ENCODE assay signal across 2 cellular contexts in genomic region chr4:148286043-148286442, GRCh38.
A peak's percentile ranks its signal among the peaks of the same experiment; 100 is the strongest.
TF ChIP-seq lines count a peak whose summit lies in the region.

No MANE protein-coding gene starts in this region.

TF ChIP-seq in HEK293, 187 proteins besides CTCF, POLR2A, EP300 and RAD21 (continued from another document):
- no peak for TF ChIP-seq ZNF112 (tag by site-specific recombination; IDR thresholded peaks at IDR 0.05)
- peak; percentile 36; the same call in 1 of the 2 replicates for TF ChIP-seq ZNF843 (tag by site-specific recombination; IDR thresholded peaks at IDR 0.05)
TF ChIP-seq in HEK293: peak in this region for 3.

TF ChIP-seq in SK-N-SH treated with all-trans-retinoic acid at 6 μM for 48 hours, 23 proteins besides CTCF, POLR2A, EP300 and RAD21 (continued from another document):
- TF ChIP-seq, protein P1, sequence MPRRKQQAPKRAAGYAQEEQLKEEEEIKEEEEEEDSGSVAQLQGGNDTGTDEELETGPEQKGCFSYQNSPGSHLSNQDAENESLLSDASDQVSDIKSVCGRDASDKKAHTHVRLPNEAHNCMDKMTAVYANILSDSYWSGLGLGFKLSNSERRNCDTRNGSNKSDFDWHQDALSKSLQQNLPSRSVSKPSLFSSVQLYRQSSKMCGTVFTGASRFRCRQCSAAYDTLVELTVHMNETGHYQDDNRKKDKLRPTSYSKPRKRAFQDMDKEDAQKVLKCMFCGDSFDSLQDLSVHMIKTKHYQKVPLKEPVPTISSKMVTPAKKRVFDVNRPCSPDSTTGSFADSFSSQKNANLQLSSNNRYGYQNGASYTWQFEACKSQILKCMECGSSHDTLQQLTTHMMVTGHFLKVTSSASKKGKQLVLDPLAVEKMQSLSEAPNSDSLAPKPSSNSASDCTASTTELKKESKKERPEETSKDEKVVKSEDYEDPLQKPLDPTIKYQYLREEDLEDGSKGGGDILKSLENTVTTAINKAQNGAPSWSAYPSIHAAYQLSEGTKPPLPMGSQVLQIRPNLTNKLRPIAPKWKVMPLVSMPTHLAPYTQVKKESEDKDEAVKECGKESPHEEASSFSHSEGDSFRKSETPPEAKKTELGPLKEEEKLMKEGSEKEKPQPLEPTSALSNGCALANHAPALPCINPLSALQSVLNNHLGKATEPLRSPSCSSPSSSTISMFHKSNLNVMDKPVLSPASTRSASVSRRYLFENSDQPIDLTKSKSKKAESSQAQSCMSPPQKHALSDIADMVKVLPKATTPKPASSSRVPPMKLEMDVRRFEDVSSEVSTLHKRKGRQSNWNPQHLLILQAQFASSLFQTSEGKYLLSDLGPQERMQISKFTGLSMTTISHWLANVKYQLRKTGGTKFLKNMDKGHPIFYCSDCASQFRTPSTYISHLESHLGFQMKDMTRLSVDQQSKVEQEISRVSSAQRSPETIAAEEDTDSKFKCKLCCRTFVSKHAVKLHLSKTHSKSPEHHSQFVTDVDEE (CRISPR knock-in tag; IDR thresholded peaks at IDR 0.05): 0 out of 2 replicates have a peak, but pooled peaks have one; percentile 22
- TF ChIP-seq ISL1 (CRISPR knock-in tag; IDR thresholded peaks at IDR 0.05): no peak
- TF ChIP-seq TCF4 (CRISPR knock-in tag; IDR thresholded peaks at IDR 0.05; ENCODE audit: borderline replicate concordance): no peak
